ENCODE assay signal across 23 cellular contexts in the genomic region with DNA sequence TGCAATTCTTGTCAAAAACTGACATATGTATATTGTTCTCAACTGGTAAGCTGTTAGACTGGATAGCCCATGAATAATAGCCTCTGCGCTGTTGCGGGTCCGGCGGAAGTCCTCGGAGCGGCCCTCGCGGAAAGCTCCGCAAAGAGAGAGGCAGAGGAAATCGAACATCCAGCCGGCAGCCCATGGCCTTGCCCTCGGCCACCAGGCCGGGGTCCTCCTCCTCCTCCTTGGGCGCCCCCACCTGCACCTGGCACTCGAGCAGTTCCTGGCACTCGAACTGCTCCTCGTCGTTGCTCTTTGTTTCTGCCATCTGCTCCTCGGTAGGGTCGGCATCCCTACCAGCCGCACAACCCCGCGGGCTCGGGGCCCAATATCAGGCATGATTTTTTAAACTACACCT.
"Had no signal": no experiment of that assay in that cellular context is flagged by ENCODE, and none has a peak within 500 bp of the region (broad histone marks: within the 10 kb centered on the region; RNA-seq: fewer than 3 reads in every experiment).

No MANE protein-coding gene starts in this region.

- ATAC-seq: activated CD4-positive, alpha-beta T cell treated with anti-CD3 and anti-CD28 coated beads for 36 hours; activated CD8-positive, alpha-beta T cell treated with anti-CD3 and anti-CD28 coated beads for 36 hours had no signal

- H3K27me3 Mint-ChIP-seq: activated CD4-positive, alpha-beta T cell treated with anti-CD3 and anti-CD28 coated beads for 36 hours; activated CD8-positive, alpha-beta T cell treated with anti-CD3 and anti-CD28 coated beads for 36 hours; activated naive CD8-positive, alpha-beta T cell; activated T-cell treated with anti-CD3 and anti-CD28 coated beads, Interleukin-2, amount 50 U/mL, for 24 hours had no signal

- H3K27ac ChIP-seq: brain microvascular endothelial cell, cardiac muscle cell, Peyer's patch, RWPE1, SJCRH30, VCaP had no signal

- H3K4me3 ChIP-seq: cardiac muscle cell, Peyer's patch, SJCRH30 had no signal

- H3K4me3 Mint-ChIP-seq: activated CD4-positive, alpha-beta T cell treated with anti-CD3 and anti-CD28 coated beads for 36 hours; activated CD8-positive, alpha-beta T cell treated with anti-CD3 and anti-CD28 coated beads for 36 hours; activated naive CD4-positive, alpha-beta T cell treated with anti-CD3 and anti-CD28 coated beads for 36 hours; activated naive CD8-positive, alpha-beta T cell; activated T-cell treated with anti-CD3 and anti-CD28 coated beads, Interleukin-2, amount 50 U/mL, for 24 hours; activated T-helper 1 cell treated with anti-CD3 and anti-CD28 coated beads, Interleukin-12 subunit alpha, Interleukin-12 subunit beta, Interleukin-2, Interleukin-4 antibody, amounts not matched to agents 30 ng/mL and 10 ng/mL and 1 ng/mL, durations not matched to agents 14 hours and 24 hours and 36 hours had no signal

- H3K27me3 ChIP-seq: brain microvascular endothelial cell, cardiac muscle cell, Peyer's patch, SJCRH30 had no signal

- H3K4me1 Mint-ChIP-seq: activated CD4-positive, alpha-beta T cell treated with anti-CD3 and anti-CD28 coated beads for 36 hours had no signal

- H3K9me3 ChIP-seq: Peyer's patch, SJCRH30, SK-N-SH had no signal

- DNase-seq: activated CD4-positive, alpha-beta T cell treated with anti-CD3 and anti-CD28 coated beads for 36 hours; activated CD8-positive, alpha-beta T cell treated with anti-CD3 and anti-CD28 coated beads for 36 hours; activated effector memory CD4-positive, alpha-beta T cell treated with Interleukin-2 at 50 U/mL for 16 hours; activated naive CD4-positive, alpha-beta T cell treated with anti-CD3 and anti-CD28 coated beads for 36 hours; activated T-cell treated with anti-CD3 and anti-CD28 coated beads, Interleukin-2, amount 50 U/mL, for 24 hours; amygdala; brain microvascular endothelial cell; Kasumi-1; NCI-H1105 treated with DMSO at 0.1 percent for 48 hours; NCI-H1436 treated with DMSO at 0.1 percent for 48 hours; NCI-H187; NCI-H2081; NCI-H69; Peyer's patch; Right ventricle myocardium superior; SJCRH30; SK-N-SH; T-helper 1 cell had no signal

- H3K36me3 ChIP-seq: brain microvascular endothelial cell, cardiac muscle cell, Peyer's patch, SJCRH30 had no signal

- H3K27ac Mint-ChIP-seq: activated CD4-positive, alpha-beta T cell treated with anti-CD3 and anti-CD28 coated beads for 36 hours; activated CD8-positive, alpha-beta T cell treated with anti-CD3 and anti-CD28 coated beads for 36 hours; activated naive CD4-positive, alpha-beta T cell treated with anti-CD3 and anti-CD28 coated beads for 36 hours; activated naive CD8-positive, alpha-beta T cell; activated T-cell treated with anti-CD3 and anti-CD28 coated beads, Interleukin-2, amount 50 U/mL, for 24 hours; activated T-helper 1 cell treated with anti-CD3 and anti-CD28 coated beads, Interleukin-12 subunit alpha, Interleukin-12 subunit beta, Interleukin-2, Interleukin-4 antibody, amounts not matched to agents 30 ng/mL and 10 ng/mL and 1 ng/mL, durations not matched to agents 14 hours and 24 hours and 36 hours had no signal

- H3K36me3 Mint-ChIP-seq: activated naive CD8-positive, alpha-beta T cell had no signal

- H3K9me3 Mint-ChIP-seq: activated naive CD4-positive, alpha-beta T cell treated with anti-CD3 and anti-CD28 coated beads for 36 hours had no signal

- H3K4me1 ChIP-seq: Peyer's patch, SJCRH30 had no signal

- H3K9ac ChIP-seq: SK-N-SH had no signal

- H3K4me2 ChIP-seq: SK-N-SH had no signal
